12 cellular contexts compared by ENCODE assay signal in the genomic region with DNA sequence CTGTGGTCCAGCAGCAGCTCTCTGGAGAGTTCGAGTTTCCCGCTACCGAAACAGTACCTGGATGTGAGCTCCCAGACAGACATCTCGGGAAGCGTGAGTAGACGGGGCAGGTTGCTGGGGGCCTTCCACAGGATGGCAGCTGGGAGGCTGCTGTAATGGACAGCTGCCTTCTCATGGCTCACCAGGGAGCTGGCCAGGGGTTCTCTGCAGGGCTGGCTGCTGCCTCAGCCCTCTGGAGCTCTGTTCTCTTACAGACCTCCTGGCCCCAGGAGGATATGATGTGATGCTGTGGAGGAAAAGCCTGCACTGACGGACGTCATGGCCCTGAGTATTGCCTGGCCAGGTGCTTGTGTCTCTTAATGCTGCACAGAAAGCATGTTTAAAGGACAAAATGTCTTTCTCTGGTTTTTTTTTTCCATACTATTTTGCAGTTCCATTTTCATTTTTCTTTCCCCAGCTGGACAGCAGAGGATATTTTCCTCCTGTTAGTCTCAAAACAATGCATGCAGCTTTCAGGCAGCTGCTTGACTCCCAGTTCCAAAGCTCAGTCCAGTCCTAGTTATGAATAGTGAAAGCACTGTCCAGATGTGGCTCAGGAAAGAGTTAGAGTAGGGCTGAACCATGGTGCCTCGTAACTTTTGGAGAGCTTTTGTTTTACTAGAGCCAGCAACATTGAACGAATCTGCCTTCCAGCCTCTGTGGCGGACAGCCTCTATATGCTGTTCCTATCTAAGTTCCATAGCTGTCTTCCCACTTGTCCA.
DNase-seq lines count a peak whose midpoint lies in the region; ATAC-seq, FAIRE-seq and TF ChIP-seq lines count a peak whose summit lies in the region.
"Had no signal": no experiment of that assay in that cellular context is flagged by ENCODE, and none has a peak within 500 bp of the region (broad histone marks: within the 10 kb centered on the region; RNA-seq: fewer than 3 reads in every experiment).

No MANE protein-coding gene starts in this region.

- H3K9me3 ChIP-seq in AG04450 (ENCODE audit: control insufficient read depth, insufficient read depth, low read length) (no peaks in the 10 kb centered on the region), mesodermal cell (ENCODE audit: control insufficient read depth, low read length) (no peaks in the 10 kb centered on the region), small intestine (ENCODE audit: control insufficient read depth, low read depth) (no peaks in the 10 kb centered on the region)
- H3K9me3 ChIP-seq: uterus had no signal

- peak overlapping the region; percentile 74 for H3K4me3 Mint-ChIP-seq in central memory CD8-positive, alpha-beta T cell

- H3K79me1 ChIP-seq in mesendoderm (ENCODE audit: low read length) = no peaks in the 10 kb centered on the region

- ATAC-seq in central memory CD8-positive, alpha-beta T cell (replicated peaks; ENCODE audit: extremely low read depth, poor library complexity, severe bottlenecking) = no peak

- no peak overlapping the region for H4K8ac ChIP-seq in mesendoderm (ENCODE audit: low read depth, low read length)

- 0 out of 2 replicates have a peak overlapping the region, but pooled peaks have one; percentile 10 for H3K4me3 ChIP-seq in AG04450 (ENCODE audit: low read depth, low read length)
- H3K4me3 ChIP-seq in KMS-11 (IDR thresholded peaks at IDR 0.05; ENCODE audit: insufficient read depth, low read depth, low read length) = no peak overlapping the region
- H3K4me3 ChIP-seq in mesodermal cell (ENCODE audit: extremely low read depth, insufficient read depth, low read length, poor library complexity, severe bottlenecking) = no peak overlapping the region
- no peak overlapping the region for H3K4me3 ChIP-seq in small intestine (ENCODE audit: low read depth in 1 of 2, low read length in 2 of 2)
- H3K4me3 ChIP-seq in mesendoderm (ENCODE audit: low read length) = no peak overlapping the region
- H3K4me3 ChIP-seq: uterus had no signal

- H2AFZ ChIP-seq in KMS-11 (ENCODE audit: low read depth) = no peak overlapping the region

- 94 to 95% methylated on average over 9 to 11 of the region's 11 CpGs for WGBS in mesodermal cell (ENCODE audit: insufficient coverage in 2 of 2), 2 experiments
- WGBS in small intestine, 3 donors = 78 to 94% (median 90%) methylated on average over 10 to 11 of the region's 11 CpGs
- WGBS in mesendoderm (ENCODE audit: extremely low coverage, insufficient coverage, low lambda C conversion rate) = no CpG with 5 or more reads among the region's 11 CpGs

- no peak overlapping the region for H3K23ac ChIP-seq in mesendoderm (ENCODE audit: low read length)

- H2AK5ac ChIP-seq in mesendoderm (ENCODE audit: low read length) = no peak overlapping the region

- no peak overlapping the region for H2BK5ac ChIP-seq in mesendoderm (ENCODE audit: low read length)

- no peak overlapping the region for H3K4ac ChIP-seq in mesendoderm (ENCODE audit: low read depth, low read length)

- peaks cover 23% of the 10 kb centered on the region for H3K4me1 Mint-ChIP-seq in central memory CD8-positive, alpha-beta T cell

- no peak overlapping the region for H2BK120ac ChIP-seq in mesendoderm (ENCODE audit: low read depth, low read length)

- CTCF ChIA-PET in AG04450 (lab: Charles Lee) = interaction anchor here (0.9 to 3.6 kb wide), 4 partner anchors 10 to 140 kb away, joined by 3 to 21 read pairs (median 3); no protein-coding TSS in a partner anchor

- no peaks in the 10 kb centered on the region for H3K36me3 Mint-ChIP-seq in central memory CD8-positive, alpha-beta T cell (ENCODE audit: insufficient read depth)

- H3K27ac ChIP-seq in AG04450 (ENCODE audit: low read depth, low read length) (peak overlapping the region; percentile 57), KMS-11 (peak overlapping the region; percentile 40; the same call in 1 of the 2 replicates), mesodermal cell (ENCODE audit: low read depth, low read length, severe bottlenecking) (peak overlapping the region; percentile 97), small intestine (ENCODE audit: low read depth in 1 of 2, low read length in 1 of 2) (no peak overlapping the region), mesendoderm (ENCODE audit: low read depth, low read length) (no peak overlapping the region)
- H3K27ac ChIP-seq: parathyroid adenoma, uterus had no signal

- FAIRE-seq in small intestine (lab: Jason Lieb, UNC) = no peak

- H3K79me2 ChIP-seq in KMS-11 (ENCODE audit: insufficient read depth, low read depth) = no peaks in the 10 kb centered on the region
- H3K79me2 ChIP-seq in mesendoderm (ENCODE audit: control insufficient read depth, insufficient read depth, low read length) = no peaks in the 10 kb centered on the region
- H3K79me2 ChIP-seq: parathyroid adenoma had no signal

- no peak overlapping the region for H2BK15ac ChIP-seq in mesendoderm (replicated peaks; ENCODE audit: low read depth)

- H3K27me3 ChIP-seq in AG04450 (ENCODE audit: control insufficient read depth, insufficient read depth, low read length) (no peaks in the 10 kb centered on the region), KMS-11 (ENCODE audit: insufficient read depth, low read depth) (no peaks in the 10 kb centered on the region), small intestine (ENCODE audit: control insufficient read depth in 2 of 2, insufficient read depth in 2 of 2, low read length in 2 of 2) (no peaks in the 10 kb centered on the region), mesendoderm (ENCODE audit: insufficient read depth, low read length, poor library complexity) (no peaks in the 10 kb centered on the region)
- H3K27me3 ChIP-seq: uterus had no signal

- DNase-seq in AG04450 (ENCODE audit: low read depth, low spot score) = no peak
- no peak for DNase-seq in central memory CD8-positive, alpha-beta T cell (ENCODE audit: low spot score in 2 of 2)
- DNase-seq in cerebellar cortex (ENCODE audit: low spot score) = no peak
- no peak for DNase-seq in small intestine
- DNase-seq in mesendoderm = no peak
- no peak for DNase-seq in DMS114 treated with DMSO at 0.1 percent for 48 hours (lab: John Stamatoyannopoulos, UW; ENCODE audit: unreplicated experiment)
- DNase-seq: activated CD4-positive, alpha-beta T cell treated with anti-CD3 and anti-CD28 coated beads, Interleukin-2, amount 50 U/mL, for 4 hours; NCI-H524; uterus had no signal

- H3K27me3 Mint-ChIP-seq in central memory CD8-positive, alpha-beta T cell = no peaks in the 10 kb centered on the region

- TF ChIP-seq CTCF in AG04450 (IDR thresholded peaks at IDR 0.05; ENCODE audit: low read depth, low read length) (no peak), KMS-11 (conservative IDR thresholded peaks at IDR 0.05; ENCODE audit: low read depth, low read length) (no peak)

- H3K36me3 ChIP-seq in KMS-11 (ENCODE audit: insufficient read depth) = no peaks in the 10 kb centered on the region
- peaks cover 18% of the 10 kb centered on the region for H3K36me3 ChIP-seq in mesodermal cell (ENCODE audit: control insufficient read depth, insufficient read depth, low read length)
- H3K36me3 ChIP-seq in small intestine (ENCODE audit: control insufficient read depth in 2 of 2, insufficient read depth in 2 of 2, low read length in 2 of 2) = peaks cover 0 to 23% of the 10 kb centered on the region in 2 donors
- peaks cover 4% of the 10 kb centered on the region for H3K36me3 ChIP-seq in mesendoderm (ENCODE audit: control insufficient read depth, insufficient read depth, low read length)
- H3K36me3 ChIP-seq: uterus had no signal

- H3K27ac Mint-ChIP-seq in central memory CD8-positive, alpha-beta T cell (ENCODE audit: low read depth) = peak overlapping the region; percentile 92

- H4K20me1 ChIP-seq in KMS-11 (ENCODE audit: insufficient read depth) = no peaks in the 10 kb centered on the region

- H3K56ac ChIP-seq in mesendoderm (ENCODE audit: low read length) = no peak overlapping the region

- H3K4me1 ChIP-seq in KMS-11 (ENCODE audit: low read depth, poor library complexity, severe bottlenecking) = peaks cover 21% of the 10 kb centered on the region
- H3K4me1 ChIP-seq in mesodermal cell (ENCODE audit: control insufficient read depth, insufficient read depth, low read length, poor library complexity, severe bottlenecking) = peaks cover 58% of the 10 kb centered on the region
- H3K4me1 ChIP-seq in small intestine (ENCODE audit: control insufficient read depth in 2 of 2, insufficient read depth in 1 of 2, low read depth in 1 of 2, low read length in 1 of 2) = no peaks in the 10 kb centered on the region
- no peaks in the 10 kb centered on the region for H3K4me1 ChIP-seq in mesendoderm (ENCODE audit: control insufficient read depth, low read depth, low read length)
- H3K4me1 ChIP-seq: uterus had no signal

- no peak overlapping the region for H3K18ac ChIP-seq in mesendoderm (ENCODE audit: low read length)

- POLR2A ChIA-PET in AG04450 (lab: Yijun Ruan, JAX) = interaction anchor here (0.5 to 0.7 kb wide), 2 partner anchors 126 to 425 kb away, joined by 3 to 4 read pairs; no protein-coding TSS in a partner anchor

- H4K5ac ChIP-seq in mesendoderm (ENCODE audit: low read length) = no peak overlapping the region

- H3K9ac ChIP-seq in KMS-11 = no peak overlapping the region
- no peak overlapping the region for H3K9ac ChIP-seq in mesendoderm (ENCODE audit: low read length)
- H3K9ac ChIP-seq: parathyroid adenoma had no signal

- H3K4me2 ChIP-seq in KMS-11 (peak overlapping the region; percentile 51; the same call in 1 of the 2 replicates), mesendoderm (ENCODE audit: low read length) (no peak overlapping the region)

- no peaks in the 10 kb centered on the region for H3K9me3 Mint-ChIP-seq in central memory CD8-positive, alpha-beta T cell

Comparison
In these comparisons a context has a peak if more than half of its experiments do, and no peak if none do; other contexts are left out.
1. H3K27ac ChIP-seq: peak in AG04450 (single experiment), KMS-11 (single experiment) and mesodermal cell (single experiment); none in small intestine (0 of 2) and mesendoderm (single experiment).